ENCODE assay signal across 21 cellular contexts in genomic region chr13:107238262-107238661, GRCh38.
"Had no signal": no experiment of that assay in that cellular context is flagged by ENCODE, and none has a peak within 500 bp of the region (broad histone marks: within the 10 kb centered on the region; RNA-seq: fewer than 3 reads in every experiment).

No MANE protein-coding gene starts in this region.

- H3K27ac Mint-ChIP-seq: mesothelial cell of epicardium, natural killer cell, type B pancreatic cell had no signal

- H3K36me3 ChIP-seq: esophagus squamous epithelium, gastroesophageal sphincter, ovary, right atrium auricular region, suprapubic skin, thyroid gland had no signal

- DNase-seq: effector memory CD4-positive, alpha-beta T cell; esophagus squamous epithelium; foreskin fibroblast; glutamatergic neuron; kidney glomerular epithelial cell; mammary epithelial cell; natural killer cell; nucleus accumbens; ovary; small intestine; stimulated activated CD4-positive, alpha-beta T cell treated with anti-CD3 and anti-CD28 coated beads, Interleukin-12 subunit alpha, Interleukin-12 subunit beta, amount 100 ng/mL, for 4 hours; stimulated activated naive CD4-positive, alpha-beta T cell treated with Interleukin-2 at 50 U/mL for 16 hours; thyroid gland had no signal

- FAIRE-seq: islet of Langerhans, small intestine, urothelium cell line had no signal

- H3K27me3 ChIP-seq: esophagus squamous epithelium, gastroesophageal sphincter, ovary, right atrium auricular region, suprapubic skin, thyroid gland had no signal

- H3K9me3 ChIP-seq: esophagus squamous epithelium, gastroesophageal sphincter, ovary, right atrium auricular region, suprapubic skin, thyroid gland had no signal

- H3K4me1 ChIP-seq: esophagus squamous epithelium, gastroesophageal sphincter, right atrium auricular region, thyroid gland had no signal

- H3K4me3 ChIP-seq: esophagus squamous epithelium, gastroesophageal sphincter, ovary, right atrium auricular region, suprapubic skin, thyroid gland had no signal

- ATAC-seq: gastroesophageal sphincter, natural killer cell had no signal

- H3K36me3 Mint-ChIP-seq: mesothelial cell of epicardium, natural killer cell, type B pancreatic cell had no signal

- H3K9me3 Mint-ChIP-seq: mesothelial cell of epicardium, neural crest cell, type B pancreatic cell had no signal

- H3K27ac ChIP-seq: esophagus squamous epithelium, gastroesophageal sphincter, ovary, right atrium auricular region, suprapubic skin, thyroid gland had no signal

- H3K4me3 Mint-ChIP-seq: mesothelial cell of epicardium, natural killer cell, neural crest cell, type B pancreatic cell had no signal

- H3K4me1 Mint-ChIP-seq: mesothelial cell of epicardium, natural killer cell had no signal
